Comparison of ENCODE assay signal across 13 cellular contexts in the genomic region with DNA sequence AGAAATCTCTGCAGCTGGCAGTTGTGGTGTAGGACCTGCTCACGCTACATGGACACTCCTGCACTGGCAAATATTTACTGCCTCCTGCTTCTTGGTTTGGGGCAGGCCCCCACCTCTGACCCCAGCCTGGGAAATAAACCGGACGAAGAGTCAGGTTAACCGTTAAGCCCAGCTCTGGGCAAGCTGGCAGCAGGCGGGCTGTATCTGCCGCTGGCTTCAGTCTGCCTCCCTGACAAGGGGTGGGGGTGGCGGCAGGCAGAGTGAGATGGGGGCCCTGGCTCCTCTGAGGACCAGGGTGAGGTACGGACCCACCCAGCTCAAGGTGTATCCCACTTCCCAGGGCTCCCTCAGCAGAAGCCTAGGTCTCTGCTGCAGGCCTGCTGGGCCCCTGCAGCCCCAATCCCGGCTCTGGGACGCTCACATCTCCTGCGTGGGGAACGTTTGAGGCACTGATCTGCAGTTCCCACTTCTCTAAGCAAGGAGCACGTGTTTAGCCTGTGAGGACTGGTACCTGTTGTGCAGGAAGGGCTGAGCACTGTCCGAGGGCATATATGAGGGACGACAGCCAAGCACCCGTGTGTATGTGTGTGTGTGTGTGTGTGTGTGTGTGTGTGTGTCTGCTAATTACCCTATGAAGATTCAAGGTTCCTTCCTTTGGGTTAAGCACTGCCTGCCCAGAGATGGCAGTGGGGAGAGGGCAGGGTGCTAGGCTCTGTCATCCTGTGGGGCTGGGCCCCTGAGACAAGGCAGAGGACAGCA. TPM values are rescaled to one million over a fixed set of nuclear protein-coding genes. Genes with fewer than 3 reads are reported as not detected.
DNase-seq lines count a peak whose midpoint lies in the region; ATAC-seq, FAIRE-seq and TF ChIP-seq lines count a peak whose summit lies in the region.
"Had no signal": no experiment of that assay in that cellular context is flagged by ENCODE, and none has a peak within 500 bp of the region (broad histone marks: within the 10 kb centered on the region; RNA-seq: fewer than 3 reads in every experiment).

No MANE protein-coding gene starts in this region.

- H3K27ac Mint-ChIP-seq in Calu3 (ENCODE audit: unreplicated experiment) = peak overlapping the region; percentile 42
- H3K27ac Mint-ChIP-seq: activated CD8-positive, alpha-beta T cell treated with anti-CD3 and anti-CD28 coated beads for 36 hours had no signal

- no peak overlapping the region for H3K4me3 ChIP-seq in LNCaP clone FGC (ENCODE audit: low read depth, low read length)
- H3K4me3 ChIP-seq in esophagus squamous epithelium = no peak overlapping the region
- H3K4me3 ChIP-seq in pancreas = no peak overlapping the region

- intact Hi-C loops in Calu3 (cut with micrococcal nuclease; ENCODE audit: unreplicated experiment) = no loop called here
- intact Hi-C loops in esophagus squamous epithelium (cut with DNase I) = no loop called here
- intact Hi-C loops in pancreas (cut with DNase I) = no loop called here

- H3K9me3 Mint-ChIP-seq in Calu3 (ENCODE audit: low read depth, unreplicated experiment) = no peaks in the 10 kb centered on the region
- H3K9me3 Mint-ChIP-seq: activated CD8-positive, alpha-beta T cell treated with anti-CD3 and anti-CD28 coated beads for 36 hours had no signal

- no peaks in the 10 kb centered on the region for H3K27me3 ChIP-seq in esophagus squamous epithelium
- no peaks in the 10 kb centered on the region for H3K27me3 ChIP-seq in pancreas

- 54 to 60% methylated on average over 4 to 6 of the region's 16 CpGs for WGBS in esophagus squamous epithelium, 2 donors
- WGBS in pancreas, 2 donors = 31 to 40% methylated on average over 16 of the region's 16 CpGs

- H3K36me3 ChIP-seq in esophagus squamous epithelium (peaks cover 0 to 6% (median 0%) of the 10 kb centered on the region in 3 donors), pancreas (peaks cover 0 to 4% (median 0%) of the 10 kb centered on the region in 3 donors)

- H3K4me1 ChIP-seq in esophagus squamous epithelium = peaks cover 12 to 35% (median 25%) of the 10 kb centered on the region in 3 donors
- peaks cover 9 to 16% (median 9%) of the 10 kb centered on the region in 3 donors for H3K4me1 ChIP-seq in pancreas

- FAIRE-seq in pancreas (lab: Jason Lieb, UNC) = no peak

- peak overlapping the region; percentile 83 for H3K4me3 Mint-ChIP-seq in Calu3 (ENCODE audit: low read depth, unreplicated experiment)

- H3K9me3 ChIP-seq in esophagus squamous epithelium (no peaks in the 10 kb centered on the region), pancreas (no peaks in the 10 kb centered on the region)

- no peaks in the 10 kb centered on the region for H3K27me3 Mint-ChIP-seq in Calu3 (ENCODE audit: unreplicated experiment)

- H3K27ac ChIP-seq in esophagus squamous epithelium = peak overlapping the region; percentile 74 to 91 (median 84)
- H3K27ac ChIP-seq in pancreas = peak overlapping the region in 3 of 4 donors; percentile 45 to 66 (median 53)
- H3K27ac ChIP-seq in substantia nigra (ENCODE audit: low read depth, low read length, poor library complexity, severe bottlenecking) = no peak overlapping the region

- CTCF ChIA-PET in Calu3 (lab: Charles Lee) = interaction anchor here (0.6 to 0.7 kb wide), 2 partner anchors 21 to 44 kb away, joined by 3 to 4 read pairs; no protein-coding TSS in a partner anchor

- H3K4me1 Mint-ChIP-seq in Calu3 (ENCODE audit: low read depth, unreplicated experiment) = peaks cover 50% of the 10 kb centered on the region

- ATAC-seq in pancreas = peak; percentile 18 to 46 (median 33)

- no TSS peak for BruUV-seq in Calu3 (replicated peaks; lab: Mats Ljungman, UMichigan)

- DNase-seq in Calu3 = no peak
- DNase-seq in LNCaP clone FGC (ENCODE audit: low read depth) = peak; percentile 59
- no peak for DNase-seq in esophagus squamous epithelium (lab: John Stamatoyannopoulos, UW)
- DNase-seq in pancreas = peak in 2 of 6 donors; percentile 27 to 54
- DNase-seq in substantia nigra (lab: John Stamatoyannopoulos, UW) = no peak
- DNase-seq in SHP77 treated with DMSO at 0.1 percent for 48 hours (lab: John Stamatoyannopoulos, UW) = no peak
- no peak for DNase-seq in OCI-M1 (lab: John Stamatoyannopoulos, UW)
- no peak for DNase-seq in NCI-H1930 (lab: John Stamatoyannopoulos, UW)
- DNase-seq: activated CD8-positive, alpha-beta T cell treated with anti-CD3 and anti-CD28 coated beads for 36 hours; foreskin fibroblast; NCI-H2081 treated with DMSO at 0.1 percent for 48 hours; RPMI8226; stimulated activated CD4-positive, alpha-beta T cell treated with anti-CD3 and anti-CD28 coated beads, Interleukin-2, amount 100 ng/mL, for 48 hours had no signal

- TF ChIP-seq CTCF in Calu3 (IDR thresholded peaks at IDR 0.05; ENCODE audit: unreplicated experiment) (no peak), LNCaP clone FGC (IDR thresholded peaks at IDR 0.05; ENCODE audit: control insufficient read depth, extremely low read depth, insufficient read depth) (no peak), esophagus squamous epithelium (IDR thresholded peaks at IDR 0.05) (no peak), pancreas (IDR thresholded peaks at IDR 0.05) (no peak)

- no peak for TF ChIP-seq POLR2A in esophagus squamous epithelium (IDR thresholded peaks at IDR 0.05)

- peaks cover 38% of the 10 kb centered on the region for H3K36me3 Mint-ChIP-seq in Calu3 (ENCODE audit: insufficient read depth, unreplicated experiment)

RNA-seq across cellular contexts. Expression of a gene that starts 1.1 kb away (rescaled TPM):
- 14.4 and 14.5 TPM in 2 replicates for total RNA-seq in Calu3 (2022)
- 10 to 100 TPM in 1 of 4 donors, 1 to 10 TPM in 3; 4.0 to 20.4 (median 7.8) TPM for total RNA-seq in esophagus squamous epithelium
- total RNA-seq in pancreas = 10 to 100 TPM in 3 of 6 donors, 1 to 10 TPM in 3; 8.3 to 20.2 (median 9.8) TPM
- 100 to 1,000 TPM; 101 to 106 TPM for polyA plus RNA-seq in pancreas

RNA-seq across cellular contexts. Expression of a gene that starts 9.0 kb away (rescaled TPM):
- total RNA-seq in Calu3 (2022) = 63.8 and 79.3 TPM in 2 replicates
- total RNA-seq in esophagus squamous epithelium = 1 to 10 TPM in 3 of 4 donors, under 1 TPM in 1; 0.61 to 7.7 (median 1.2) TPM
- total RNA-seq in pancreas = 10 to 100 TPM; 23.5 to 60.1 (median 42.8) TPM
- polyA plus RNA-seq in pancreas = 100 to 1,000 TPM in 1 of 2 donors, 10 to 100 TPM in 1; 92.9 to 195 TPM

RNA-seq across cellular contexts. Expression of a gene that starts 38.2 kb away (rescaled TPM):
- total RNA-seq in Calu3 (2022) (165 and 180 TPM in 2 replicates), esophagus squamous epithelium (100 to 1,000 TPM; 107 to 176 (median 152) TPM), pancreas (10 to 100 TPM; 15.9 to 36.1 (median 27.8) TPM)
- polyA plus RNA-seq in pancreas = 10 to 100 TPM; 30.6 to 58.1 TPM

RNA-seq across cellular contexts. Expression of a gene that starts 39.1 kb away (rescaled TPM):
- total RNA-seq in Calu3 (2022) = 130 and 149 TPM in 2 replicates
- total RNA-seq in esophagus squamous epithelium = 10 to 100 TPM; 48.2 to 98.8 (median 76.2) TPM
- 10 to 100 TPM; 41.0 to 55.2 (median 46.3) TPM for total RNA-seq in pancreas
- 10 to 100 TPM; 39.9 to 41.1 TPM for polyA plus RNA-seq in pancreas
